ENCODE assay signal across 16 cellular contexts in genomic region chr7:55452967-55453366, GRCh38.
DNase-seq lines count a peak whose midpoint lies in the region; ATAC-seq, FAIRE-seq and TF ChIP-seq lines count a peak whose summit lies in the region.
"Had no signal": no experiment of that assay in that cellular context is flagged by ENCODE, and none has a peak within 500 bp of the region (broad histone marks: within the 10 kb centered on the region; RNA-seq: fewer than 3 reads in every experiment).

No MANE protein-coding gene starts in this region.

- TSS peak; percentile 7 for BruUV-seq in GM12878 (replicated peaks; lab: Mats Ljungman, UMichigan)

- no peak overlapping the region for H3K9ac ChIP-seq in GM12878 (ENCODE audit: control insufficient read depth, insufficient read depth, low read length)
- H3K9ac ChIP-seq: KMS-11 had no signal

- CTCF ChIA-PET in CD8-positive, alpha-beta T cell (lab: Charles Lee) = interaction anchor here (0.9 to 1.5 kb wide), 7 partner anchors 9 to 140 kb away, joined by 3 to 8 read pairs (median 3); no protein-coding TSS in a partner anchor
- CTCF ChIA-PET in GM12878 (lab: Yijun Ruan, JAX) = interaction anchor here (1.0 to 1.5 kb wide), 3 partner anchors 37 to 145 kb away, joined by 3 to 4 read pairs (median 4); no protein-coding TSS in a partner anchor

- no peak for FAIRE-seq in GM12878 (lab: Jason Lieb, UNC)
- FAIRE-seq: GM12892, H1, HepG2, HTR-8/SVneo had no signal

- H3K27me3 ChIP-seq in CD4-positive, CD25-positive, alpha-beta regulatory T cell (ENCODE audit: control insufficient read depth, insufficient read depth, low read length) = no peaks in the 10 kb centered on the region
- no peaks in the 10 kb centered on the region for H3K27me3 ChIP-seq in CD8-positive, alpha-beta T cell (ENCODE audit: insufficient read depth, low read length)
- no peaks in the 10 kb centered on the region for H3K27me3 ChIP-seq in GM12878 (replicated peaks in 1 of 2; ENCODE audit: control insufficient read depth in 2 of 2, insufficient read depth in 2 of 2, low read length in 1 of 2)
- H3K27me3 ChIP-seq: BE2C had no signal

- no peak overlapping the region for H2AFZ ChIP-seq in GM12878 (ENCODE audit: control insufficient read depth, low read depth, low read length)

- no peak overlapping the region for H3K4me3 ChIP-seq in CD4-positive, CD25-positive, alpha-beta regulatory T cell (ENCODE audit: low read depth, low read length)
- H3K4me3 ChIP-seq in CD8-positive, alpha-beta T cell (ENCODE audit: low read depth, low read length) = no peak overlapping the region
- H3K4me3 ChIP-seq in GM12878 = no peak overlapping the region
- H3K4me3 ChIP-seq: HAP-1 had no signal

- no peaks in the 10 kb centered on the region for H4K20me1 ChIP-seq in GM12878 (ENCODE audit: control insufficient read depth, insufficient read depth)

- intact Hi-C loops in CD8-positive, alpha-beta T cell (cut with DNase I, micrococcal nuclease) = no loop called here
- intact Hi-C loops in GM12878 (cut with micrococcal nuclease; ENCODE audit: unreplicated experiment) = no loop called here

- no peak for DNase-seq in CD4-positive, CD25-positive, alpha-beta regulatory T cell
- no peak for DNase-seq in CD8-positive, alpha-beta T cell
- DNase-seq in GM12878 (ENCODE audit: low read depth, low spot score) (no peak), NCI-H1694 treated with DMSO at 0.1 percent for 48 hours (lab: John Stamatoyannopoulos, UW) (no peak)
- DNase-seq in naive thymus-derived CD8-positive, alpha-beta T cell = no peak
- DNase-seq: BE2C, DMS79 had no signal

- H3K4me3 Mint-ChIP-seq in CD4-positive, CD25-positive, alpha-beta regulatory T cell = no peak overlapping the region
- H3K4me3 Mint-ChIP-seq in CD8-positive, alpha-beta T cell = no peak overlapping the region
- H3K4me3 Mint-ChIP-seq in naive thymus-derived CD8-positive, alpha-beta T cell = peak overlapping the region in 1 of 10 donors; percentile 42

- no peak for TF ChIP-seq CTCF in CD8-positive, alpha-beta T cell (IDR thresholded peaks at IDR 0.05)
- TF ChIP-seq CTCF in GM12878 (IDR thresholded peaks at IDR 0.05 in 2 of 3, conservative IDR thresholded peaks at IDR 0.05 in 1 of 3; ENCODE audit: control insufficient read depth in 2 of 3, extremely low read depth in 1 of 3, insufficient read depth in 1 of 3, low read depth in 3 of 3, low read length in 3 of 3) = no peak

- no peaks in the 10 kb centered on the region for H3K27me3 Mint-ChIP-seq in CD4-positive, CD25-positive, alpha-beta regulatory T cell
- no peaks in the 10 kb centered on the region for H3K27me3 Mint-ChIP-seq in CD8-positive, alpha-beta T cell (ENCODE audit: low read depth)
- peaks cover 0 to 4% (median 0%) of the 10 kb centered on the region in 5 donors for H3K27me3 Mint-ChIP-seq in naive thymus-derived CD8-positive, alpha-beta T cell

- no peaks in the 10 kb centered on the region for H3K36me3 ChIP-seq in CD4-positive, CD25-positive, alpha-beta regulatory T cell (ENCODE audit: control insufficient read depth, insufficient read depth, low read length)
- H3K36me3 ChIP-seq in CD8-positive, alpha-beta T cell (ENCODE audit: insufficient read depth, low read length) = no peaks in the 10 kb centered on the region
- H3K36me3 ChIP-seq in GM12878 (ENCODE audit: control insufficient read depth in 2 of 2, insufficient read depth in 2 of 2, low read length in 1 of 2) = peaks cover 0 to 9% of the 10 kb centered on the region in 2 experiments; a peak in 3 of 4 replicates
- H3K36me3 ChIP-seq: BE2C, HAP-1 had no signal

- no peak for TF ChIP-seq EP300 in GM12878 (IDR thresholded peaks at IDR 0.05; ENCODE audit: borderline replicate concordance in 1 of 2, control insufficient read depth in 1 of 2, low read depth in 2 of 2, low read length in 2 of 2)

- POLR2A ChIA-PET in CD8-positive, alpha-beta T cell (lab: Charles Lee) = interaction anchor here (0.8 to 1.3 kb wide), 3 partner anchors 16 to 121 kb away, joined by 3 to 4 read pairs (median 3); partner anchors contain the start of gene LANCL2
- POLR2A ChIA-PET in GM12878 (lab: Charles Lee) = no interaction called here
- POLR2A ChIA-PET in naive thymus-derived CD8-positive, alpha-beta T cell (lab: Charles Lee) = interaction anchor here (0.7 to 1.0 kb wide), 3 partner anchors 9 to 16 kb away, joined by 3 to 5 read pairs (median 4); no protein-coding TSS in a partner anchor

- in situ Hi-C loops in GM12878 (cut with MboI) = no loop called here

- H3K4me2 ChIP-seq in GM12878 (ENCODE audit: control insufficient read depth, insufficient read depth) = no peak overlapping the region
- H3K4me2 ChIP-seq: KMS-11 had no signal

- H3K27ac Mint-ChIP-seq in CD4-positive, CD25-positive, alpha-beta regulatory T cell = peak overlapping the region in 2 of 3 donors; percentile 17 to 33
- H3K27ac Mint-ChIP-seq in CD8-positive, alpha-beta T cell = peak overlapping the region; percentile 79
- H3K27ac Mint-ChIP-seq in naive thymus-derived CD8-positive, alpha-beta T cell = peak overlapping the region in 9 of 10 donors; percentile 11 to 86 (median 60)

- RAD21 ChIA-PET in GM12878 (lab: Charles Lee; ENCODE audit: unreplicated experiment) = interaction anchor here (0.7 to 1.6 kb wide), 3 partner anchors 17 to 140 kb away, joined by 3 read pairs; no protein-coding TSS in a partner anchor

- SMC1A ChIA-PET in GM12878 (lab: Charles Lee; ENCODE audit: uncharacterized antibody, unreplicated experiment) = interaction anchor here (0.7 to 1.6 kb wide), 9 partner anchors 15 to 172 kb away, joined by 3 to 4 read pairs (median 3); no protein-coding TSS in a partner anchor

- H3K4me1 ChIP-seq in CD4-positive, CD25-positive, alpha-beta regulatory T cell (ENCODE audit: control insufficient read depth, insufficient read depth, low read length, poor library complexity, severe bottlenecking) = no peaks in the 10 kb centered on the region
- peaks cover 10% of the 10 kb centered on the region for H3K4me1 ChIP-seq in CD8-positive, alpha-beta T cell (ENCODE audit: insufficient read depth, low read length)
- H3K4me1 ChIP-seq in GM12878 (ENCODE audit: control insufficient read depth, insufficient read depth, low read length) = no peaks in the 10 kb centered on the region
- H3K4me1 ChIP-seq: BE2C, HAP-1 had no signal

- no peak for TF ChIP-seq POLR2A in GM12878 (IDR thresholded peaks at IDR 0.05; ENCODE audit: low read depth, low read length)

- H3K4me1 Mint-ChIP-seq in CD4-positive, CD25-positive, alpha-beta regulatory T cell = peaks cover 9 to 50% (median 33%) of the 10 kb centered on the region in 4 donors
- peaks cover 41% of the 10 kb centered on the region for H3K4me1 Mint-ChIP-seq in CD8-positive, alpha-beta T cell (ENCODE audit: low read depth)
- peaks cover 11 to 40% (median 34%) of the 10 kb centered on the region in 4 donors for H3K4me1 Mint-ChIP-seq in naive thymus-derived CD8-positive, alpha-beta T cell

- TF ChIP-seq RAD21 in GM12878 (IDR thresholded peaks at IDR 0.05; ENCODE audit: insufficient read depth, low read depth, low read length) = no peak

- H3K27ac ChIP-seq in CD4-positive, CD25-positive, alpha-beta regulatory T cell (ENCODE audit: insufficient read depth, low read length, poor library complexity, severe bottlenecking) = peak overlapping the region; percentile 42
- no peak overlapping the region for H3K27ac ChIP-seq in CD8-positive, alpha-beta T cell (ENCODE audit: low read depth, low read length)
- no peak overlapping the region for H3K27ac ChIP-seq in GM12878 (ENCODE audit: control insufficient read depth, insufficient read depth)
- H3K27ac ChIP-seq: C4-2B, KMS-11 had no signal

- WGBS in GM12878 (ENCODE audit: insufficient coverage, insufficient replicate concordance, low lambda C conversion rate, missing lambda C conversion rate) = 81% methylated on average over 4 of the region's 4 CpGs

- H3K9me3 Mint-ChIP-seq in CD4-positive, CD25-positive, alpha-beta regulatory T cell = peaks cover 2 to 26% (median 6%) of the 10 kb centered on the region in 7 donors
- peaks cover 12% of the 10 kb centered on the region for H3K9me3 Mint-ChIP-seq in CD8-positive, alpha-beta T cell
- peaks cover 2 to 32% (median 15%) of the 10 kb centered on the region in 9 donors for H3K9me3 Mint-ChIP-seq in naive thymus-derived CD8-positive, alpha-beta T cell

- peaks cover 21% of the 10 kb centered on the region for H3K36me3 Mint-ChIP-seq in CD4-positive, CD25-positive, alpha-beta regulatory T cell
- peaks cover 13% of the 10 kb centered on the region for H3K36me3 Mint-ChIP-seq in CD8-positive, alpha-beta T cell
- H3K36me3 Mint-ChIP-seq in naive thymus-derived CD8-positive, alpha-beta T cell = peaks cover 6 to 19% (median 12%) of the 10 kb centered on the region in 3 donors

- no peaks in the 10 kb centered on the region for H3K79me2 ChIP-seq in GM12878 (ENCODE audit: control insufficient read depth, insufficient read depth, low read length)

- H3K9me3 ChIP-seq in CD4-positive, CD25-positive, alpha-beta regulatory T cell (ENCODE audit: control insufficient read depth in 2 of 2, low read length in 2 of 2) = peaks cover 0 to 7% of the 10 kb centered on the region in 2 experiments
- no peaks in the 10 kb centered on the region for H3K9me3 ChIP-seq in CD8-positive, alpha-beta T cell (ENCODE audit: low read length)
- no peaks in the 10 kb centered on the region; the same call in 2 of the 3 replicates for H3K9me3 ChIP-seq in GM12878 (replicated peaks; ENCODE audit: control insufficient read depth, insufficient read depth, low read length)
- H3K9me3 ChIP-seq: BE2C, HAP-1 had no signal

- ATAC-seq in CD4-positive, CD25-positive, alpha-beta regulatory T cell (ENCODE audit: low read depth in 2 of 2) = no peak
- ATAC-seq in CD8-positive, alpha-beta T cell = no peak
- ATAC-seq in GM12878 (no peak), GM21786 (IDR thresholded peaks at IDR 0.05; ENCODE audit: unreplicated experiment) (no peak), HG02852 (IDR thresholded peaks at IDR 0.05; ENCODE audit: unreplicated experiment) (no peak)
- peak in 1 of 2 donors; percentile 47 for ATAC-seq in naive thymus-derived CD8-positive, alpha-beta T cell
- ATAC-seq: HepG2 had no signal

Comparison
In these comparisons a context has a peak if more than half of its experiments do, and no peak if none do; other contexts are left out.
1. H3K27ac Mint-ChIP-seq: peak in every context shown above with its lines; median percentile 79 in CD8-positive, alpha-beta T cell; 60 in naive thymus-derived CD8-positive, alpha-beta T cell; 25 in CD4-positive, CD25-positive, alpha-beta regulatory T cell.